ENCODE assay signal across 1 cellular context in the genomic region with DNA sequence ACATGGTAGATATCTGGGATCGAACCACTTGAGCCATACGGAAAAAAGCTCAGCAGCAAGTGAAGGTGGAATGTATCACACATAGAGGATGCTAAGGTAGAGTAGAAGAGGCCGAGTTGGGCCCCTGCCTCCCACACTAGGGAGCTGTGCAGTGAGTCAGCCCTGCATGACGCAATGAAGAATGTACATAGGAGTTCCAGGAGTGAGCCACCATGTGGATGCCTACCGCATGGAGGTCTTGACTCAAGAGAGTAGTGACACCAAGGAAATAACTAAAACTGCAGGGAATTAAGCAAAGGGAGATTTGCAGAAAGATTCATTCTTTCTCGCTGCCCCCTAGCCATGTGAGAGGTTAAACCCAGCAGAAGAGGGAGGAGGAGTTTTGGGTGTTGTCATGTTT.
TF ChIP-seq lines count a peak whose summit lies in the region.

No MANE protein-coding gene starts in this region.

TF ChIP-seq in SK-N-SH, 30 proteins besides CTCF, POLR2A, EP300 and RAD21 (continued from another document):
- TF ChIP-seq TEAD4 (IDR thresholded peaks at IDR 0.05; ENCODE audit: borderline replicate concordance, insufficient read depth) (no peak), TCF12 (IDR thresholded peaks at IDR 0.05) (no peak)
